ENCODE assay signal across 24 cellular contexts in the genomic region with DNA sequence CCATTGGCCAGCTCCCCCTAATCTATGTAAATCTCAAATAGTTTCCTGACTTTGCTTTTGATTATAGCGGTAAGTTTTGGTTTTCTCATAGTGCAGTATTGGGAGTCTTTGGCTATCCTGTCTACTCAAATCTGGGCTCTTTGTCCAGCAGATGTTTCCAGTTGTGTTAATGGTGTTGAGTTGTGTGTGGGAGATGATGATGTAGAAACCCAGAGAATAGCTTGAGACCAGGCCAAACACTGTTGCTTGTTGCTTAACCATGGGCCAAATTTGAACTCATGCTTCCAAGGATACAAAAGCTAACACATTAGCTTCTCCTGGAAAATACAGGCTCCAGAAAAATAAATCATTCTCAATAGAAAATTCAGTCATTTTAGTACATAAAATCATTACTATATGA.
"Had no signal": no experiment of that assay in that cellular context is flagged by ENCODE, and none has a peak within 500 bp of the region (broad histone marks: within the 10 kb centered on the region; RNA-seq: fewer than 3 reads in every experiment).

No MANE protein-coding gene starts in this region.

- H3K27me3 ChIP-seq: colonic mucosa, hepatocyte, neutrophil, pancreas, sigmoid colon, testis, tibial artery had no signal

- H3K27ac ChIP-seq: colonic mucosa, epithelial cell of prostate, neutrophil, pancreas, sigmoid colon, testis, tibial artery had no signal

- ATAC-seq: esophagus mucosa; left colon; mucosa of descending colon; natural killer cell treated with Interleukin-12 subunit alpha and Interleukin-12 subunit beta and Interleukin-15 and Interleukin-18, amount 100 ng/mL, for 72 hours; stimulated activated effector memory CD8-positive, alpha-beta T cell treated with anti-CD3 and anti-CD28 coated beads, Interleukin-12 subunit alpha, Interleukin-12 subunit beta, amount 100 ng/mL, for 72 hours had no signal

- H3K4me1 ChIP-seq: colonic mucosa, pancreas, testis, tibial artery had no signal

- DNase-seq: colonic mucosa; effector CD8-positive, alpha-beta T cell; endodermal cell; foreskin melanocyte; left colon; mesenchymal stem cell; mucosa of descending colon; naive B cell; pancreas; retina; sigmoid colon; stimulated activated CD4-positive, alpha-beta T cell treated with anti-CD3 and anti-CD28 coated beads, Interleukin-2, amount 100 ng/mL, for 24 hours; stimulated activated CD4-positive, alpha-beta T cell treated with anti-CD3 and anti-CD28 coated beads, Interleukin-4, amount 100 ng/mL, for 24 hours; stimulated activated naive CD4-positive, alpha-beta T cell treated with Interleukin-2 at 50 U/mL for 16 hours; substantia nigra; testis; tibial artery had no signal

- H3K9me3 ChIP-seq: colonic mucosa, mucosa of descending colon, neutrophil, pancreas, sigmoid colon, testis, tibial artery had no signal

- H3K36me3 ChIP-seq: colonic mucosa, neutrophil, pancreas, sigmoid colon, tibial artery had no signal

- H3K4me3 ChIP-seq: colonic mucosa, hepatocyte, lung, mucosa of descending colon, pancreas, sigmoid colon, testis, tibial artery had no signal
